8 cellular contexts compared by ENCODE assay signal in genomic region chr1:233904979-233905415, GRCh38. TPM values are rescaled to one million over a fixed set of nuclear protein-coding genes. Genes with fewer than 3 reads are reported as not detected.
DNase-seq lines count a peak whose midpoint lies in the region; ATAC-seq and TF ChIP-seq lines count a peak whose summit lies in the region.

No MANE protein-coding gene starts in this region.

- no peaks in the 10 kb centered on the region for H3K9me3 ChIP-seq in RWPE2 (ENCODE audit: severe bottlenecking)
- no peaks in the 10 kb centered on the region for H3K9me3 ChIP-seq in heart left ventricle
- no peaks in the 10 kb centered on the region for H3K9me3 ChIP-seq in parathyroid adenoma (ENCODE audit: control insufficient read depth, low read length)

- DNase-seq in GM06990 (ENCODE audit: extremely low read depth, insufficient read length) (peak; percentile 9), RWPE2 (ENCODE audit: low spot score) (no peak), heart left ventricle (peak in 1 of 5 donors; percentile 21), HT-29 (ENCODE audit: low spot score) (no peak), NCI-H187 treated with DMSO at 0.1 percent for 48 hours (lab: John Stamatoyannopoulos, UW) (no peak)

- peak overlapping the region; percentile 55 for H3K4me2 ChIP-seq in parathyroid adenoma (ENCODE audit: low read length)

- H3K4me3 ChIP-seq in GM06990 (replicated peaks; ENCODE audit: low read depth, low read length) (no peak overlapping the region), RWPE2 (ENCODE audit: severe bottlenecking) (peak overlapping the region; percentile 73), heart left ventricle (peak overlapping the region in 9 of 12 donors; percentile 2 to 44 (median 17)), parathyroid adenoma (ENCODE audit: low read depth, low read length) (peak overlapping the region; percentile 29)

- H3K27me3 ChIP-seq in GM06990 (replicated peaks; ENCODE audit: control insufficient read depth, insufficient read depth, low read length) (no peaks in the 10 kb centered on the region; the same call in 1 of the 2 replicates), RWPE2 (ENCODE audit: insufficient read depth, poor library complexity, severe bottlenecking) (no peaks in the 10 kb centered on the region), heart left ventricle (peaks cover 15 to 77% (median 34%) of the 10 kb centered on the region in 9 donors), parathyroid adenoma (ENCODE audit: control insufficient read depth, insufficient read depth, low read length) (no peaks in the 10 kb centered on the region)

- H3K4me1 ChIP-seq in RWPE2 (ENCODE audit: insufficient read depth, poor library complexity, severe bottlenecking), result peaks cover 27% of the 10 kb centered on the region
- H3K4me1 ChIP-seq in heart left ventricle, result peaks cover 0 to 13% (median 0%) of the 10 kb centered on the region in 12 donors
- H3K4me1 ChIP-seq in parathyroid adenoma, result no peaks in the 10 kb centered on the region

- H3K79me2 ChIP-seq in parathyroid adenoma, result no peaks in the 10 kb centered on the region

- TF ChIP-seq CTCF in GM06990 (IDR thresholded peaks at IDR 0.05; ENCODE audit: insufficient read depth, low read length, poor library complexity, severe bottlenecking), result no peak
- no peak for TF ChIP-seq CTCF in RWPE2 (IDR thresholded peaks at IDR 0.05; ENCODE audit: poor library complexity, severe bottlenecking)
- no peak for TF ChIP-seq CTCF in heart left ventricle (IDR thresholded peaks at IDR 0.05)
- TF ChIP-seq CTCF in parathyroid adenoma (IDR thresholded peaks at IDR 0.05), result no peak

- ATAC-seq in RWPE2 (ENCODE audit: low read depth) (peak; percentile 35), heart left ventricle (peak in 2 of 4 donors; percentile 41 to 61), GM18867 (IDR thresholded peaks at IDR 0.05; ENCODE audit: unreplicated experiment) (no peak), HG03378 (IDR thresholded peaks at IDR 0.05; ENCODE audit: unreplicated experiment) (no peak)

- no peaks in the 10 kb centered on the region for H3K36me3 ChIP-seq in GM06990 (ENCODE audit: control insufficient read depth, insufficient read depth, low read length)
- H3K36me3 ChIP-seq in RWPE2 (ENCODE audit: low read depth), result no peaks in the 10 kb centered on the region
- H3K36me3 ChIP-seq in heart left ventricle, result no peaks in the 10 kb centered on the region
- no peaks in the 10 kb centered on the region for H3K36me3 ChIP-seq in parathyroid adenoma (ENCODE audit: control insufficient read depth, insufficient read depth, low read length)

- no peak for TF ChIP-seq POLR2A in heart left ventricle (IDR thresholded peaks at IDR 0.05)

- no peak overlapping the region for H3K9ac ChIP-seq in parathyroid adenoma

- intact Hi-C loops in heart left ventricle (cut with DNase I), result loop anchor here in 2 of 10 donors (5.0 to 10.0 kb wide), 2 partner anchors 388 to 460 kb away; no protein-coding TSS in a partner anchor

- H3K27ac ChIP-seq in RWPE2 (ENCODE audit: poor library complexity, severe bottlenecking), result peak overlapping the region; percentile 44
- no peak overlapping the region for H3K27ac ChIP-seq in heart left ventricle
- H3K27ac ChIP-seq in parathyroid adenoma, result no peak overlapping the region

- WGBS in heart left ventricle, 4 donors, result 0 to 1% (median 1%) methylated on average over 5 to 43 of the region's 43 CpGs

- no peak overlapping the region for H2AFZ ChIP-seq in parathyroid adenoma

RNA-seq across cellular contexts. Expression of gene SLC35F3, which starts 0.5 kb away (rescaled TPM):
- total RNA-seq in heart left ventricle, result under 1 TPM in 2 of 9 donors, not detected in 7; 0.11 TPM
- under 1 TPM in 1 of 2 donors, not detected in 1; 0.03 TPM for polyA plus RNA-seq in heart left ventricle
- total RNA-seq in HT-29 (2014; rRNA removed; shearing (Covaris generic)), result not detected in 2 replicates
